In genomic region chr13:49584771-49585182, GRCh38 we compare ENCODE assay signal across 9 cellular contexts. TPM values are rescaled to one million over a fixed set of nuclear protein-coding genes. Genes with fewer than 3 reads are reported as not detected.
DNase-seq lines count a peak whose midpoint lies in the region; ATAC-seq and TF ChIP-seq lines count a peak whose summit lies in the region.
"Had no signal": no experiment of that assay in that cellular context is flagged by ENCODE, and none has a peak within 500 bp of the region (broad histone marks: within the 10 kb centered on the region; RNA-seq: fewer than 3 reads in every experiment).

No MANE protein-coding gene starts in this region.

- H3K9me3 Mint-ChIP-seq in CD8-positive, alpha-beta T cell: no peaks in the 10 kb centered on the region

- intact Hi-C loops in CD8-positive, alpha-beta T cell (cut with DNase I, micrococcal nuclease): loop anchor here (1.0 to 10.0 kb wide), 14 partner anchors 23 to 1870 kb away; partner anchors contain the start of genes EBPL (in 2 of the 2), SPRYD7 (in 2 of the 2), CAB39L (in 1 of the 2) and FNDC3A (in 1 of the 2)
- intact Hi-C loops in adrenal gland (cut with DNase I) (no loop called here), sciatic nerve (cut with DNase I) (no loop called here)

- peak; percentile 18 for ATAC-seq in CD8-positive, alpha-beta T cell
- ATAC-seq in GM21367 (IDR thresholded peaks at IDR 0.05; ENCODE audit: unreplicated experiment): peak; percentile 12
- ATAC-seq in sciatic nerve: no peak

- TF ChIP-seq CTCF in CD8-positive, alpha-beta T cell (IDR thresholded peaks at IDR 0.05): no peak
- TF ChIP-seq CTCF in adrenal gland (IDR thresholded peaks at IDR 0.05): no peak

- WGBS in adrenal gland, 4 donors: 0 to 1% (median 1%) methylated on average over 16 of the region's 16 CpGs

- H3K4me3 ChIP-seq in CD8-positive, alpha-beta T cell (ENCODE audit: low read depth, low read length): peak overlapping the region; percentile 89
- H3K4me3 ChIP-seq in adrenal gland: peak overlapping the region; percentile 37 to 88 (median 62)
- H3K4me3 ChIP-seq in iPS-18a (ENCODE audit: low read length): peak overlapping the region; percentile 95
- peak overlapping the region; percentile 57 to 94 (median 71) for H3K4me3 ChIP-seq in skin epidermis

- no peak for DNase-seq in CD8-positive, alpha-beta T cell
- peak; percentile 20 for DNase-seq in HT1080 (ENCODE audit: low read depth)
- peak in 1 of 7 donors; percentile 7 for DNase-seq in adrenal gland
- DNase-seq in sciatic nerve (ENCODE audit: low spot score): no peak
- no peak for DNase-seq in activated CD8-positive, alpha-beta memory T cell treated with anti-CD3 and anti-CD28 coated beads for 24 hours

- peaks cover 36% of the 10 kb centered on the region for H3K4me1 Mint-ChIP-seq in CD8-positive, alpha-beta T cell (ENCODE audit: low read depth)

- POLR2A ChIA-PET in CD8-positive, alpha-beta T cell (lab: Charles Lee): interaction anchor here (0.6 to 2.6 kb wide), 4 partner anchors 14 to 140 kb away, joined by 5 to 18 read pairs (median 7); partner anchors contain the start of genes CAB39L, PHF11 and SETDB2

- no peaks in the 10 kb centered on the region for H3K27me3 ChIP-seq in CD8-positive, alpha-beta T cell (ENCODE audit: insufficient read depth, low read length)
- H3K27me3 ChIP-seq in adrenal gland (no peaks in the 10 kb centered on the region), iPS-18a (ENCODE audit: control insufficient read depth, insufficient read depth, low read length) (peaks cover 11% of the 10 kb centered on the region)

- peaks cover 9% of the 10 kb centered on the region for H3K4me1 ChIP-seq in CD8-positive, alpha-beta T cell (ENCODE audit: insufficient read depth, low read length)
- H3K4me1 ChIP-seq in adrenal gland (replicated peaks in 1 of 2): peaks cover 0 to 19% of the 10 kb centered on the region in 2 donors
- peaks cover 5% of the 10 kb centered on the region for H3K4me1 ChIP-seq in iPS-18a (ENCODE audit: control insufficient read depth, low read depth, low read length)

- H3K9me3 ChIP-seq in CD8-positive, alpha-beta T cell (ENCODE audit: low read length): no peaks in the 10 kb centered on the region
- no peaks in the 10 kb centered on the region for H3K9me3 ChIP-seq in adrenal gland (replicated peaks in 1 of 3)
- H3K9me3 ChIP-seq in iPS-18a (ENCODE audit: control insufficient read depth, low read depth, low read length): no peaks in the 10 kb centered on the region

- H3K27ac Mint-ChIP-seq in CD8-positive, alpha-beta T cell: peak overlapping the region; percentile 92

- no peaks in the 10 kb centered on the region for H3K27me3 Mint-ChIP-seq in CD8-positive, alpha-beta T cell (ENCODE audit: low read depth)

- CTCF ChIA-PET in CD8-positive, alpha-beta T cell (lab: Charles Lee): interaction anchor here (2.4 kb wide), 1 partner anchor 22 kb away, joined by 10 read pairs; no protein-coding TSS in a partner anchor

- H3K9ac ChIP-seq in iPS-18a (ENCODE audit: low read length): peak overlapping the region; percentile 83

- TF ChIP-seq POLR2A in adrenal gland (IDR thresholded peaks at IDR 0.05): no peak

- H3K4me3 Mint-ChIP-seq in CD8-positive, alpha-beta T cell: peak overlapping the region; percentile 90

- peaks cover 21% of the 10 kb centered on the region for H3K36me3 Mint-ChIP-seq in CD8-positive, alpha-beta T cell

- no peaks in the 10 kb centered on the region for H3K36me3 ChIP-seq in CD8-positive, alpha-beta T cell (ENCODE audit: insufficient read depth, low read length)
- H3K36me3 ChIP-seq in adrenal gland (replicated peaks in 1 of 2) (peaks cover 0 to 5% of the 10 kb centered on the region in 2 donors), iPS-18a (ENCODE audit: control insufficient read depth, low read depth, low read length) (peaks cover 6% of the 10 kb centered on the region)

- peak overlapping the region; percentile 71 for H3K27ac ChIP-seq in CD8-positive, alpha-beta T cell (ENCODE audit: low read depth, low read length)
- H3K27ac ChIP-seq in adrenal gland: peak overlapping the region in 4 of 5 donors; percentile 41 to 85 (median 78)
- no peak overlapping the region for H3K27ac ChIP-seq in iPS-18a (ENCODE audit: low read length)
- peak overlapping the region; percentile 39 to 89 (median 80) for H3K27ac ChIP-seq in skin epidermis

RNA-seq across cellular contexts. Expression of gene RCBTB1, which starts 0.6 kb away (rescaled TPM):
- 10 to 100 TPM; 12.1 to 14.2 TPM for total RNA-seq in CD8-positive, alpha-beta T cell
- 6.3 and 8.0 TPM in 2 replicates for total RNA-seq in HT1080 (2014; rRNA removed; shearing (Covaris generic))
- 13.1 and 14.9 TPM in 2 replicates for polyA plus RNA-seq in HT1080 (2015; cell fraction: cytosol; rRNA removed)
- 16.1 and 19.9 TPM in 2 replicates for polyA plus RNA-seq in HT1080 (2015; cell fraction: nucleus; rRNA removed)
- total RNA-seq in adrenal gland (10 to 100 TPM; 19.3 to 87.5 (median 45.5) TPM), sciatic nerve (18.9 TPM)
- polyA plus RNA-seq in adrenal gland: 10 to 100 TPM; 11.7 to 25.6 (median 19.6) TPM

RNA-seq across cellular contexts. Expression of gene ARL11, which starts 43.5 kb away (rescaled TPM):
- 1 to 10 TPM in 1 of 2 experiments, under 1 TPM in 1; 0.08 to 1.0 TPM for total RNA-seq in CD8-positive, alpha-beta T cell
- total RNA-seq in HT1080 (2014; rRNA removed; shearing (Covaris generic)): not detected in 2 replicates
- 0.10 TPM in 1 of 2 replicates, not detected in the other for polyA plus RNA-seq in HT1080 (2015; cell fraction: cytosol; rRNA removed)
- polyA plus RNA-seq in HT1080 (2015; cell fraction: nucleus; rRNA removed): not detected in 2 replicates
- total RNA-seq in adrenal gland (1 to 10 TPM in 6 of 8 donors, under 1 TPM in 2; 0.18 to 2.9 (median 1.6) TPM), sciatic nerve (1.1 TPM)
- polyA plus RNA-seq in adrenal gland: 1 to 10 TPM in 2 of 3 donors, under 1 TPM in 1; 0.62 to 2.3 (median 1.1) TPM
- total RNA-seq: RPMI7951 had no signal

Comparison
In these comparisons a context has a peak if more than half of its experiments do, and no peak if none do; other contexts are left out.
1. intact Hi-C loops: an anchor here in CD8-positive, alpha-beta T cell (1.0 to 10.0 kb wide); none called in adrenal gland and sciatic nerve.